Comparison of ENCODE assay signal across 9 cellular contexts in the genomic region with DNA sequence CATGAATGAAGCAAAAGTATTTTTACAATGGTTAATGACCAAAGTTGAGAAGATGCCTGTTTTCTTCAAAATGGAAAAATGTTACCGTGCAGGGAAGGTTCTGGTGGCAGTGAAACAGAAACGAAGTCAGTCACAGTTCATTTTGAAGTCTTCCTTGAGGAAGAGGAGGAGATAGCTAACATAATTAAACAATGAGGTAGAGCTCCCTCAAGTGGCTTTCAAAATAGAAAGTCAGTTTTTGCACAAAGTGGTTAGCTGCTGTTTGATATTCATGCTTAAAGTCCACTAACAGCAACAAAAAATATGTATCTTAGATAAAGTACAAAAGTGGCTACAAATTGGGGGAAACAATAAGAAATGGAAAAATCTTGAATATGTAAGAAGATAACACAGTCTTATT.
DNase-seq lines count a peak whose midpoint lies in the region; ATAC-seq, FAIRE-seq and TF ChIP-seq lines count a peak whose summit lies in the region.
"Had no signal": no experiment of that assay in that cellular context is flagged by ENCODE, and none has a peak within 500 bp of the region (broad histone marks: within the 10 kb centered on the region; RNA-seq: fewer than 3 reads in every experiment).

No MANE protein-coding gene starts in this region.

- H3K9ac ChIP-seq in H1 (replicated peaks in 1 of 4; ENCODE audit: extremely low read depth in 1 of 4, low read depth in 3 of 4, low read length in 3 of 4) (no peak overlapping the region), skeletal muscle satellite cell (ENCODE audit: low read depth, low read length) (no peak overlapping the region)

- H2BK120ac ChIP-seq in H1 (replicated peaks; ENCODE audit: low read depth, low read length), result no peak overlapping the region

- no peak overlapping the region for H3K56ac ChIP-seq in H1 (replicated peaks; ENCODE audit: insufficient read length, low read depth, low read length)

- POLR2A ChIA-PET in activated CD4-positive, alpha-beta T cell treated with anti-CD3 and anti-CD28 coated beads for 36 hours (lab: Charles Lee), result no interaction called here
- POLR2A ChIA-PET in H1 (lab: Charles Lee; ENCODE audit: partially characterized antibody), result interaction anchor here (0.7 kb wide), 1 partner anchor 462 kb away, joined by 3 read pairs; a partner anchor contains a TSS

- H3K36me3 ChIP-seq in H1 (ENCODE audit: control insufficient read depth in 2 of 4, insufficient read depth in 4 of 4, low read length in 3 of 4) (no peaks in the 10 kb centered on the region), skeletal muscle satellite cell (ENCODE audit: insufficient read depth, low read length) (peaks cover 5% of the 10 kb centered on the region)

- peak; percentile 44 for ATAC-seq in activated CD4-positive, alpha-beta T cell treated with anti-CD3 and anti-CD28 coated beads for 36 hours

- no peak overlapping the region for H3K27ac Mint-ChIP-seq in activated CD4-positive, alpha-beta T cell treated with anti-CD3 and anti-CD28 coated beads for 36 hours

- H3K4ac ChIP-seq in H1 (replicated peaks; ENCODE audit: insufficient read length, low read depth, low read length), result no peak overlapping the region

- no peaks in the 10 kb centered on the region for H3K79me2 ChIP-seq in H1 (ENCODE audit: control insufficient read depth in 1 of 2, insufficient read depth in 2 of 2, low read length in 2 of 2)

- H3K4me1 ChIP-seq in H1 (replicated peaks in 1 of 4; ENCODE audit: control insufficient read depth in 3 of 4, insufficient read depth in 4 of 4, low read length in 3 of 4) (no peaks in the 10 kb centered on the region), skeletal muscle satellite cell (ENCODE audit: control insufficient read depth, insufficient read depth, low read length) (peaks cover 13% of the 10 kb centered on the region)

- no peak for DNase-seq in activated CD4-positive, alpha-beta T cell treated with anti-CD3 and anti-CD28 coated beads for 36 hours
- DNase-seq in activated CD4-positive, alpha-beta T cell treated with anti-CD3 and anti-CD28 coated beads for 4 hours, result no peak
- DNase-seq in NB4 (ENCODE audit: low read depth) (peak; percentile 25), H1 (ENCODE audit: low read depth in 1 of 2, low spot score in 2 of 2) (no peak), HuH-7.5 (ENCODE audit: low spot score) (no peak), NCI-H1436 (lab: John Stamatoyannopoulos, UW) (no peak), cerebellar nuclear complex (lab: John Stamatoyannopoulos, UW) (no peak)

- no peak overlapping the region for H3K27ac ChIP-seq in H1 (ENCODE audit: low read depth, low read length)

- no peak overlapping the region for H2BK12ac ChIP-seq in H1 (ENCODE audit: low read depth, low read length)

- H3K36me3 Mint-ChIP-seq in activated CD4-positive, alpha-beta T cell treated with anti-CD3 and anti-CD28 coated beads for 36 hours (ENCODE audit: low read depth), result no peaks in the 10 kb centered on the region

- intact Hi-C loops in activated CD4-positive, alpha-beta T cell treated with anti-CD3 and anti-CD28 coated beads for 36 hours (cut with DNase I, micrococcal nuclease), result loop anchor here (2.0 to 5.0 kb wide), 4 partner anchors 60 to 480 kb away; no protein-coding TSS in a partner anchor

- peaks cover 5% of the 10 kb centered on the region for H3K4me1 Mint-ChIP-seq in activated CD4-positive, alpha-beta T cell treated with anti-CD3 and anti-CD28 coated beads for 36 hours

- 79% methylated on average over 2 of the region's 2 CpGs; no CpG with 5 or more reads in 1 of the 2 experiments for WGBS in H1 (ENCODE audit: extremely low coverage in 1 of 2, insufficient coverage in 1 of 2, insufficient read length in 1 of 2, insufficient replicate concordance in 2 of 2, low coverage in 1 of 2, low lambda C conversion rate in 2 of 2, missing lambda C conversion rate in 1 of 2), 2 experiments

- no peak overlapping the region for H2AK5ac ChIP-seq in H1 (ENCODE audit: low read depth, low read length)

- peak; percentile 62 to 67 for TF ChIP-seq RAD21 in H1 (IDR thresholded peaks at IDR 0.05 in 1 of 2, conservative IDR thresholded peaks at IDR 0.05 in 1 of 2; ENCODE audit: low read depth in 2 of 2, low read length in 2 of 2)

- peak overlapping the region; percentile 88 for H2AFZ ChIP-seq in H1 (ENCODE audit: low read length)

- no peak overlapping the region for H3K23ac ChIP-seq in H1 (ENCODE audit: insufficient read length)

- FAIRE-seq in H1 (lab: Jason Lieb, UNC), result peak; percentile 58
- FAIRE-seq: islet of Langerhans had no signal

- H3K79me1 ChIP-seq in H1 (ENCODE audit: low read depth, low read length), result no peaks in the 10 kb centered on the region

- TF ChIP-seq EP300 in H1 (IDR thresholded peaks at IDR 0.05; ENCODE audit: borderline replicate concordance in 1 of 2, low read depth in 2 of 2, low read length in 2 of 2), result no peak

- H2BK5ac ChIP-seq in H1 (ENCODE audit: low read depth, low read length), result no peak overlapping the region

- no peaks in the 10 kb centered on the region for H3K27me3 Mint-ChIP-seq in activated CD4-positive, alpha-beta T cell treated with anti-CD3 and anti-CD28 coated beads for 36 hours

- H4K20me1 ChIP-seq in H1 (replicated peaks in 1 of 2; ENCODE audit: control insufficient read depth in 1 of 2, insufficient read depth in 2 of 2, low read length in 2 of 2), result no peaks in the 10 kb centered on the region

- no peak overlapping the region for H3K4me3 Mint-ChIP-seq in activated CD4-positive, alpha-beta T cell treated with anti-CD3 and anti-CD28 coated beads for 36 hours

- H3K4me3 ChIP-seq in NB4 (ENCODE audit: low read depth, low read length) (no peak overlapping the region), H1 (ENCODE audit: extremely low read depth in 1 of 4, insufficient read depth in 2 of 4, low read depth in 3 of 4, low read length in 4 of 4) (no peak overlapping the region), skeletal muscle satellite cell (ENCODE audit: low read length) (peak overlapping the region; percentile 3)

- CTCF ChIA-PET in activated CD4-positive, alpha-beta T cell treated with anti-CD3 and anti-CD28 coated beads for 36 hours (lab: Charles Lee), result interaction anchor here (0.5 to 2.6 kb wide), 10 partner anchors 8 to 394 kb away, joined by 3 to 11 read pairs (median 3); no protein-coding TSS in a partner anchor
- CTCF ChIA-PET in H1 (lab: Charles Lee; ENCODE audit: partially characterized antibody), result interaction anchor here (0.6 to 2.6 kb wide), 14 partner anchors 8 to 481 kb away, joined by 3 to 16 read pairs (median 4); no protein-coding TSS in a partner anchor

- H3K23me2 ChIP-seq in H1 (ENCODE audit: low read depth, low read length), result no peaks in the 10 kb centered on the region; the same call in 1 of the 2 replicates

- no peaks in the 10 kb centered on the region for H3K9me3 Mint-ChIP-seq in activated CD4-positive, alpha-beta T cell treated with anti-CD3 and anti-CD28 coated beads for 36 hours (ENCODE audit: low read depth)

- H2BK15ac ChIP-seq in H1 (ENCODE audit: low read length), result no peak overlapping the region

- no peak overlapping the region for H4K5ac ChIP-seq in H1 (ENCODE audit: insufficient read length, low read depth, low read length)

- no peak overlapping the region for H4K91ac ChIP-seq in H1 (replicated peaks; ENCODE audit: insufficient read length, low read length)

- H3K27me3 ChIP-seq in H1 (replicated peaks in 1 of 4; ENCODE audit: control insufficient read depth in 3 of 4, extremely low read depth in 1 of 4, insufficient read depth in 3 of 4, low read length in 3 of 4), result no peaks in the 10 kb centered on the region
- no peaks in the 10 kb centered on the region for H3K27me3 ChIP-seq in skeletal muscle satellite cell (ENCODE audit: control insufficient read depth, insufficient read depth, low read length)

- no peak overlapping the region for H3K18ac ChIP-seq in H1 (ENCODE audit: extremely low read depth, low read length)

- H4K8ac ChIP-seq in H1 (ENCODE audit: extremely low read depth, insufficient read depth, low read length), result no peak overlapping the region

- TF ChIP-seq POLR2A in NB4 (IDR thresholded peaks at IDR 0.05; ENCODE audit: extremely low read depth, insufficient read length) (no peak), H1 (IDR thresholded peaks at IDR 0.05; ENCODE audit: control extremely low read depth in 1 of 2, low read depth in 2 of 2, low read length in 2 of 2) (no peak)

- H3K4me2 ChIP-seq in H1 (ENCODE audit: insufficient read depth in 1 of 2, low read depth in 2 of 2, low read length in 2 of 2) (no peak overlapping the region), skeletal muscle satellite cell (ENCODE audit: low read length) (peak overlapping the region; percentile 15)

- no peaks in the 10 kb centered on the region for H3K9me3 ChIP-seq in H1 (ENCODE audit: insufficient read depth in 2 of 2, low read depth in 1 of 2, low read length in 1 of 2)
- H3K9me3 ChIP-seq in skeletal muscle satellite cell (replicated peaks; ENCODE audit: low read length), result no peaks in the 10 kb centered on the region

- TF ChIP-seq CTCF in NB4 (IDR thresholded peaks at IDR 0.05; ENCODE audit: low read depth, low read length) (no peak), H1 (IDR thresholded peaks at IDR 0.05; ENCODE audit: control extremely low read depth in 1 of 3, insufficient read depth in 1 of 3, low read depth in 1 of 3, low read length in 3 of 3) (peak in 2 of 3 experiments; percentile 29 to 34; a peak in 2 of 4 replicates)

- H3K14ac ChIP-seq in H1 (ENCODE audit: insufficient read length), result no peak overlapping the region

- no peak overlapping the region for H2BK20ac ChIP-seq in H1 (ENCODE audit: low read length)

TF ChIP-seq in H1, 55 proteins besides CTCF, POLR2A, EP300 and RAD21:
- TF ChIP-seq SRF (IDR thresholded peaks at IDR 0.05; ENCODE audit: low read depth, low read length) (no peak), CEBPB (IDR thresholded peaks at IDR 0.05; ENCODE audit: low read depth, low read length) (no peak), KDM4A (IDR thresholded peaks at IDR 0.05; ENCODE audit: low read depth, low read length, severe bottlenecking) (no peak), HDAC6 (IDR thresholded peaks at IDR 0.05; ENCODE audit: low read depth, low read length) (no peak), SP4 (IDR thresholded peaks at IDR 0.05; ENCODE audit: low read length) (no peak)
- TF ChIP-seq, protein P1, sequence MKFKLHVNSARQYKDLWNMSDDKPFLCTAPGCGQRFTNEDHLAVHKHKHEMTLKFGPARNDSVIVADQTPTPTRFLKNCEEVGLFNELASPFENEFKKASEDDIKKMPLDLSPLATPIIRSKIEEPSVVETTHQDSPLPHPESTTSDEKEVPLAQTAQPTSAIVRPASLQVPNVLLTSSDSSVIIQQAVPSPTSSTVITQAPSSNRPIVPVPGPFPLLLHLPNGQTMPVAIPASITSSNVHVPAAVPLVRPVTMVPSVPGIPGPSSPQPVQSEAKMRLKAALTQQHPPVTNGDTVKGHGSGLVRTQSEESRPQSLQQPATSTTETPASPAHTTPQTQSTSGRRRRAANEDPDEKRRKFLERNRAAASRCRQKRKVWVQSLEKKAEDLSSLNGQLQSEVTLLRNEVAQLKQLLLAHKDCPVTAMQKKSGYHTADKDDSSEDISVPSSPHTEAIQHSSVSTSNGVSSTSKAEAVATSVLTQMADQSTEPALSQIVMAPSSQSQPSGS (IDR thresholded peaks at IDR 0.05; ENCODE audit: low read length), result no peak
